Comparison of ENCODE assay signal across 1 cellular context in the genomic region with DNA sequence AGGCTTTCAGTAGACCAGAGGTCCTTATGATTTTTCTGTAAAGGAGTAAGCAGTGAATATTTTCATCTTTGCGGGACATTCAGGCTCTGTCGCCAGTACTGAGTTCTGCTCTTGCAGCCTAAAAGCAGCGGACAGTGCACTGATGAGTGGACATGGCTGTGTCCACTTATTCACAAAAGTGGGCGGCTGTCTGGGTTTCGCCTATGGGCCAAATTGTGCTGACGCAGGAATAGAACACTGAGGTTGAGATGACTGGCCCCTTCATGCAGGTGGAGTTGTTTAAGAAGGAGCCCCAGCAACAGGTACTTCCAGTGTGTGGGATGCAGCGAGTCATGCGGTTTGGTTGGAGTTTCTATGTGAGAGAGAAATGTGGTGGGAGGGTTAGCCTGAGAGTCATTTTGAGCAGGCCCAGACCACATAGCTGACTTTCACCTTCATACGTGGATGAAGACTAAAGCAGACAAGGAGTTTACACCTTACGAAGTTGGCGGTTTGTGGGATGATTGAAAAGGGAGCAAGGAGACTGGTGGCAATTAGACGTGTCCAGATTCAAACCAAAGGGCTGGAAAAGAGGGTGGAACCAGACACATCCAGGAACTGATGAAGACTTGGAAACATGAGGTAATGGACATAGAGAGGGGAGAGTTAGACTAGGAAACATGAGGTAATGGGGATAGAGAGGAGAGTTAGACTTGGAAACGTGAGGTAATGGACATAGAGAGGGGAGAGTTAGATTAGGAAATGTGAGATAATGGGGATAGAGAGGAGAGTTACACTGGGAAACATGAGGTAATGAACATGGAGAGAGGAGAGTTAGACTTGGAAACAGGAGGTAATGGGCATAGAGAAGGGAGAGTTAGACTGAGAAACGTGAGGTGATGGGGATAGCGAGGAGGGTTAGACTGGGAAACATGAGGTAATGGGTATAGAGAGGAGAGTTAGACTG.
TF ChIP-seq lines count a peak whose summit lies in the region.

No MANE protein-coding gene starts in this region.

TF ChIP-seq in HepG2, 621 proteins besides CTCF, POLR2A, EP300 and RAD21:
- TF ChIP-seq, protein P1, sequence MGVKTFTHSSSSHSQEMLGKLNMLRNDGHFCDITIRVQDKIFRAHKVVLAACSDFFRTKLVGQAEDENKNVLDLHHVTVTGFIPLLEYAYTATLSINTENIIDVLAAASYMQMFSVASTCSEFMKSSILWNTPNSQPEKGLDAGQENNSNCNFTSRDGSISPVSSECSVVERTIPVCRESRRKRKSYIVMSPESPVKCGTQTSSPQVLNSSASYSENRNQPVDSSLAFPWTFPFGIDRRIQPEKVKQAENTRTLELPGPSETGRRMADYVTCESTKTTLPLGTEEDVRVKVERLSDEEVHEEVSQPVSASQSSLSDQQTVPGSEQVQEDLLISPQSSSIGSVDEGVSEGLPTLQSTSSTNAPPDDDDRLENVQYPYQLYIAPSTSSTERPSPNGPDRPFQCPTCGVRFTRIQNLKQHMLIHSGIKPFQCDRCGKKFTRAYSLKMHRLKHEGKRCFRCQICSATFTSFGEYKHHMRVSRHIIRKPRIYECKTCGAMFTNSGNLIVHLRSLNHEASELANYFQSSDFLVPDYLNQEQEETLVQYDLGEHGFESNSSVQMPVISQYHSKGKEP (CRISPR knock-in tag; IDR thresholded peaks at IDR 0.05) = no peak
- peak; percentile 66 for TF ChIP-seq PHB2 (IDR thresholded peaks at IDR 0.05; ENCODE audit: partially characterized antibody)
- TF ChIP-seq ATF7 (IDR thresholded peaks at IDR 0.05) = peak; percentile 87
- TF ChIP-seq ATF7 (CRISPR knock-in tag; IDR thresholded peaks at IDR 0.05) = no peak
